Comparison of ENCODE assay signal across 1 cellular context in the genomic region with DNA sequence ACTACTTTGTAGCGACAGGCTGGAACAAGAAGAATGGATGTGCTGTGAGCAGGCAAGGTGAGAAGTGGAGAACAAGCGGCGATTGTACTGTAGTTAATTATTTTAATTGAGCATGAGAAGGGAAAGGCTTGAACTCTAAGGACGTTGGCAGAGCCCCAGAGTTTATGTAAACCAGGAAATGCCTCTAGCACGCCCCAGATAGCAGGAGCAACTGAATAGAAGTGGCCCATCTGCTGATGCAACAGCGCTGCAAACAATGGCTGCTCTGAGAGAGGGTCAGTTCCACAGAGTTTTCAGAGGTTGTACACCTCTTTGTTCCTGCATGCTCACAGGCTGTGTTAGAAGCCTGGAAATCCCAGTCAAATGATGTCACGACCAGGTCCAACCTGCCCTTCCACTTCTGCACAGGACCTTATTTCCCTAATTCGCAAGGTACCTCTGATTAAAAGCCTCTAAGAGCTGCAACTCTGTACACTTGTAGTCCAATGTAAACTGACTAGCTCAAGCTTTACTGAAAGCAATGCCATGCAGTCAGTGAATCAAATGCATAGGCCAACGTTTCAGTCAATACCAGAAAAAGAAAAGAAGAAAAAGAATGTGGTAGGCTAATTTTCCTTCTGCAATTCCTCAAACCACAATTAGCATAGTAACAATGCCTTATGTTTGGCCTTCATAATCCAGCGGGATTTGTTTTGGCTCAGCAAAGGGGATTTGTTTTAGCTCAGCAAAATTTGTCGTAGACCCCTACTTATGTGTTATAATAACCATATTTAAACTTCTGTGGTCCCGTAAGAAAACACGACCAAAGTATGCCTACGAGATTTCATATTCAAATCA.
TF ChIP-seq lines count a peak whose summit lies in the region.

No MANE protein-coding gene starts in this region.

TF ChIP-seq in HepG2, 621 proteins besides CTCF, POLR2A, EP300 and RAD21 (continued from another document and continues in another):
- TF ChIP-seq ZBTB25 (CRISPR knock-in tag; IDR thresholded peaks at IDR 0.05) (peak; percentile 88), ASH2L (IDR thresholded peaks at IDR 0.05; ENCODE audit: insufficient read length, low read depth, low read length) (peak; percentile 33), TFDP2 (CRISPR knock-in tag; IDR thresholded peaks at IDR 0.05) (0 out of 2 replicates have a peak, but pooled peaks have one; percentile 21), TAF1 (CRISPR knock-in tag; IDR thresholded peaks at IDR 0.05) (peak; percentile 89), PAX8 (CRISPR knock-in tag; IDR thresholded peaks at IDR 0.05; ENCODE audit: borderline replicate concordance) (no peak), CREM (IDR thresholded peaks at IDR 0.05) (peak; percentile 46), CREM (CRISPR knock-in tag; IDR thresholded peaks at IDR 0.05) (no peak), MTF1 (CRISPR knock-in tag; IDR thresholded peaks at IDR 0.05) (no peak), MYNN (CRISPR knock-in tag; IDR thresholded peaks at IDR 0.05; ENCODE audit: low read depth) (peak; percentile 56; the same call in 1 of the 2 replicates), CBFB (CRISPR knock-in tag; IDR thresholded peaks at IDR 0.05) (no peak), SAP130 (CRISPR knock-in tag; IDR thresholded peaks at IDR 0.05; ENCODE audit: low read depth) (peak; percentile 89), YEATS4 (CRISPR knock-in tag; IDR thresholded peaks at IDR 0.05; ENCODE audit: borderline replicate concordance) (peak; percentile 68; the same call in 1 of the 2 replicates), THAP9 (CRISPR knock-in tag; IDR thresholded peaks at IDR 0.05; ENCODE audit: borderline replicate concordance) (peak; percentile 82; the same call in 1 of the 2 replicates), HNRNPH1 (optimal IDR thresholded peaks at IDR 0.05; ENCODE audit: low read depth, low read length) (no peak), NR2F2 (IDR thresholded peaks at IDR 0.05; ENCODE audit: borderline replicate concordance, low read depth) (0 out of 2 replicates have a peak, but pooled peaks have one; percentile 22), SSRP1 (CRISPR knock-in tag; IDR thresholded peaks at IDR 0.05) (peak; percentile 79), ZNF564 (CRISPR knock-in tag; IDR thresholded peaks at IDR 0.05) (0 out of 2 replicates have a peak, but pooled peaks have one; percentile 46), ZNF614 (CRISPR knock-in tag; IDR thresholded peaks at IDR 0.05; ENCODE audit: borderline replicate concordance) (no peak), ZNF331 (CRISPR knock-in tag; IDR thresholded peaks at IDR 0.05) (peak; percentile 81), MED1 (CRISPR knock-in tag; IDR thresholded peaks at IDR 0.05) (peak; percentile 86), ZNF292 (CRISPR knock-in tag; IDR thresholded peaks at IDR 0.05; ENCODE audit: borderline replicate concordance, low read depth) (peak; percentile 76), ZBTB7B (CRISPR knock-in tag; IDR thresholded peaks at IDR 0.05) (no peak; the same call in 1 of the 2 replicates), GABPB1 (CRISPR knock-in tag; IDR thresholded peaks at IDR 0.05) (peak; percentile 48; the same call in 1 of the 2 replicates), UBTF (CRISPR knock-in tag; IDR thresholded peaks at IDR 0.05) (peak; percentile 46; the same call in 1 of the 2 replicates), ZBTB38 (CRISPR knock-in tag; IDR thresholded peaks at IDR 0.05) (0 out of 2 replicates have a peak, but pooled peaks have one; percentile 18), PHF8 (CRISPR knock-in tag; IDR thresholded peaks at IDR 0.05) (peak; percentile 61), THAP11 (CRISPR knock-in tag; IDR thresholded peaks at IDR 0.05) (peak; percentile 79), ARID4A (CRISPR knock-in tag; IDR thresholded peaks at IDR 0.05; ENCODE audit: borderline replicate concordance) (peak; percentile 63; the same call in 1 of the 2 replicates), KDM2A (CRISPR knock-in tag; IDR thresholded peaks at IDR 0.05; ENCODE audit: borderline replicate concordance, low read depth) (peak; percentile 71), ZKSCAN8 (CRISPR knock-in tag; IDR thresholded peaks at IDR 0.05; ENCODE audit: borderline replicate concordance) (0 out of 2 replicates have a peak, but pooled peaks have one; percentile 53), AHR (CRISPR knock-in tag; IDR thresholded peaks at IDR 0.05) (0 out of 2 replicates have a peak, but pooled peaks have one; percentile 52), FOXA3 (CRISPR knock-in tag; IDR thresholded peaks at IDR 0.05) (peak; percentile 78), BCL6 (CRISPR knock-in tag; IDR thresholded peaks at IDR 0.05) (peak; percentile 81), EED (CRISPR knock-in tag; IDR thresholded peaks at IDR 0.05) (peak; percentile 38; the same call in 1 of the 2 replicates), ZSCAN21 (CRISPR knock-in tag; IDR thresholded peaks at IDR 0.05; ENCODE audit: borderline replicate concordance) (peak; percentile 43; the same call in 1 of the 2 replicates), GATAD2A (CRISPR knock-in tag; IDR thresholded peaks at IDR 0.05) (peak; percentile 86), SOX5 (CRISPR knock-in tag; IDR thresholded peaks at IDR 0.05; ENCODE audit: borderline replicate concordance) (peak; percentile 91), ZNF207 (IDR thresholded peaks at IDR 0.05; ENCODE audit: borderline replicate concordance) (no peak)
- TF ChIP-seq, protein P1, sequence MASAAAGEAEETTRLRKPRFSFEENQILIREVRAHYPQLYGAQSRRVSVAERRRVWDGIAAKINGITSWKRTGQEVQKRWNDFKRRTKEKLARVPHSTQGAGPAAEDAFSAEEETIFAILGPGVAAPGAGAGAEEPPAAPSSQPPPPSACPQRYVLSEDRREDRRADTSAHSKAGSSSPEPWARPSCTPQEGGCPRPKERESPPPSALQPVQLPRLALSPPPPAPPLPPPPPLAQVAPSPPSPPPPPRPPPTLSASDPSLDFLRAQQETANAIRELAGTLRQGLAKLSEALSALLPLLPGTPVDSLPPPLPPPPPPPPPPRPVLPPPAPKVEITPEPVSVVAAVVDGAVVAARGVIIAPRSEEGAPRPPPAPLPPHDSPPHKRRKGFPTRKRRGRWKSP (CRISPR knock-in tag; IDR thresholded peaks at IDR 0.05): peak; percentile 68; the same call in 1 of the 2 replicates
- TF ChIP-seq, protein P2, sequence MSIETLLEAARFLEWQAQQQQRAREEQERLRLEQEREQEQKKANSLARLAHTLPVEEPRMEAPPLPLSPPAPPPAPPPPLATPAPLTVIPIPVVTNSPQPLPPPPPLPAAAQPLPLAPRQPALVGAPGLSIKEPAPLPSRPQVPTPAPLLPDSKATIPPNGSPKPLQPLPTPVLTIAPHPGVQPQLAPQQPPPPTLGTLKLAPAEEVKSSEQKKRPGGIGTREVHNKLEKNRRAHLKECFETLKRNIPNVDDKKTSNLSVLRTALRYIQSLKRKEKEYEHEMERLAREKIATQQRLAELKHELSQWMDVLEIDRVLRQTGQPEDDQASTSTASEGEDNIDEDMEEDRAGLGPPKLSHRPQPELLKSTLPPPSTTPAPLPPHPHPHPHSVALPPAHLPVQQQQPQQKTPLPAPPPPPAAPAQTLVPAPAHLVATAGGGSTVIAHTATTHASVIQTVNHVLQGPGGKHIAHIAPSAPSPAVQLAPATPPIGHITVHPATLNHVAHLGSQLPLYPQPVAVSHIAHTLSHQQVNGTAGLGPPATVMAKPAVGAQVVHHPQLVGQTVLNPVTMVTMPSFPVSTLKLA (IDR thresholded peaks at IDR 0.05): no peak
- TF ChIP-seq, protein P3, sequence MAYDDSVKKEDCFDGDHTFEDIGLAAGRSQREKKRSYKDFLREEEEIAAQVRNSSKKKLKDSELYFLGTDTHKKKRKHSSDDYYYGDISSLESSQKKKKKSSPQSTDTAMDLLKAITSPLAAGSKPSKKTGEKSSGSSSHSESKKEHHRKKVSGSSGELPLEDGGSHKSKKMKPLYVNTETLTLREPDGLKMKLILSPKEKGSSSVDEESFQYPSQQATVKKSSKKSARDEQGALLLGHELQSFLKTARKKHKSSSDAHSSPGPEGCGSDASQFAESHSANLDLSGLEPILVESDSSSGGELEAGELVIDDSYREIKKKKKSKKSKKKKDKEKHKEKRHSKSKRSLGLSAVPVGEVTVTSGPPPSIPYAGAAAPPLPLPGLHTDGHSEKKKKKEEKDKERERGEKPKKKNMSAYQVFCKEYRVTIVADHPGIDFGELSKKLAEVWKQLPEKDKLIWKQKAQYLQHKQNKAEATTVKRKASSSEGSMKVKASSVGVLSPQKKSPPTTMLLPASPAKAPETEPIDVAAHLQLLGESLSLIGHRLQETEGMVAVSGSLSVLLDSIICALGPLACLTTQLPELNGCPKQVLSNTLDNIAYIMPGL (CRISPR knock-in tag; IDR thresholded peaks at IDR 0.05; ENCODE audit: borderline replicate concordance in 1 of 2, low read depth in 1 of 2): peak in 1 of 2 experiments; percentile 30; a peak in 2 of 4 replicates
